Comparison of ENCODE assay signal across 19 cellular contexts in genomic region chr22:20562607-20563463, GRCh38. TPM values are rescaled to one million over a fixed set of nuclear protein-coding genes. Genes with fewer than 3 reads are reported as not detected.
DNase-seq lines count a peak whose midpoint lies in the region; ATAC-seq and TF ChIP-seq lines count a peak whose summit lies in the region.
"Had no signal": no experiment of that assay in that cellular context is flagged by ENCODE, and none has a peak within 500 bp of the region (broad histone marks: within the 10 kb centered on the region; RNA-seq: fewer than 3 reads in every experiment).

No MANE protein-coding gene starts in this region.

- peak overlapping the region; percentile 30 for H3K27ac Mint-ChIP-seq in activated CD4-positive, alpha-beta T cell treated with anti-CD3 and anti-CD28 coated beads, Interleukin-2, amount 10 ng/mL, durations not matched to agents 24 days and 14 days
- H3K27ac Mint-ChIP-seq in CD8-positive, alpha-beta memory T cell = peak overlapping the region; percentile 64 to 94 (median 90)
- peak overlapping the region; percentile 61 for H3K27ac Mint-ChIP-seq in activated CD4-positive, alpha-beta memory T cell treated with anti-CD3 and anti-CD28 coated beads, Interleukin-2, amount 10 ng/mL, durations not matched to agents 7 days and 5 days
- H3K27ac Mint-ChIP-seq in natural killer cell (peak overlapping the region; percentile 94 to 95), progenitor cell of endocrine pancreas (no peak overlapping the region)

- no peak overlapping the region for H3K27ac ChIP-seq in CD8-positive, alpha-beta memory T cell (ENCODE audit: low read depth, low read length)
- H3K27ac ChIP-seq: neutrophil had no signal

- no peak for DNase-seq in activated CD4-positive, alpha-beta T cell treated with anti-CD3 and anti-CD28 coated beads, Interleukin-2, amount 10 ng/mL, durations not matched to agents 24 days and 14 days
- no peak for DNase-seq in activated CD4-positive, alpha-beta T cell treated with anti-CD3 and anti-CD28 coated beads, Interleukin-2, amount 50 U/mL, for 1 hour
- DNase-seq in CD8-positive, alpha-beta memory T cell = no peak
- DNase-seq in activated CD4-positive, alpha-beta memory T cell treated with anti-CD3 and anti-CD28 coated beads, Interleukin-2, amount 10 ng/mL, durations not matched to agents 7 days and 5 days = no peak
- no peak for DNase-seq in natural killer cell
- no peak for DNase-seq in COLO829 (ENCODE audit: low spot score)
- DNase-seq in RKO (ENCODE audit: low spot score) = no peak
- DNase-seq in progenitor cell of endocrine pancreas (ENCODE audit: low spot score, unreplicated experiment) = no peak
- DNase-seq: 8988T; activated CD8-positive, alpha-beta memory T cell treated with anti-CD3 and anti-CD28 coated beads for 24 hours; activated effector memory CD4-positive, alpha-beta T cell treated with Interleukin-2 at 50 U/mL for 16 hours; BE2C; caudate nucleus; foreskin fibroblast; HCEC 1CT; NCI-H1105; NCI-H526; stimulated activated CD4-positive, alpha-beta T cell treated with anti-CD3 and anti-CD28 coated beads, Interleukin-12 subunit alpha, Interleukin-12 subunit beta, amount 100 ng/mL, for 4 hours had no signal

- POLR2A ChIA-PET in CD8-positive, alpha-beta memory T cell (lab: Charles Lee) = interaction anchor here (10.7 kb wide), 1 partner anchor 9 kb away, joined by 226 read pairs; no protein-coding TSS in a partner anchor
- POLR2A ChIA-PET in activated CD4-positive, alpha-beta memory T cell treated with anti-CD3 and anti-CD28 coated beads, Interleukin-2, amount 10 ng/mL, durations not matched to agents 7 days and 5 days (lab: Charles Lee) = interaction anchor here (14.1 to 27.0 kb wide), 2 partner anchors 10 to 49 kb away, joined by 320 to 396 read pairs; partner anchors contain the start of gene MED15

- no peak overlapping the region for H3K4me3 Mint-ChIP-seq in activated CD4-positive, alpha-beta T cell treated with anti-CD3 and anti-CD28 coated beads, Interleukin-2, amount 10 ng/mL, durations not matched to agents 24 days and 14 days
- H3K4me3 Mint-ChIP-seq in CD8-positive, alpha-beta memory T cell = peak overlapping the region in 6 of 7 donors; percentile 49 to 89 (median 71)
- H3K4me3 Mint-ChIP-seq in activated CD4-positive, alpha-beta memory T cell treated with anti-CD3 and anti-CD28 coated beads, Interleukin-2, amount 10 ng/mL, durations not matched to agents 7 days and 5 days = no peak overlapping the region
- H3K4me3 Mint-ChIP-seq in natural killer cell = peak overlapping the region; percentile 89
- no peak overlapping the region for H3K4me3 Mint-ChIP-seq in progenitor cell of endocrine pancreas (ENCODE audit: low read depth)

- peaks cover 9% of the 10 kb centered on the region for H3K9me3 Mint-ChIP-seq in activated CD4-positive, alpha-beta T cell treated with anti-CD3 and anti-CD28 coated beads, Interleukin-2, amount 10 ng/mL, durations not matched to agents 24 days and 14 days
- H3K9me3 Mint-ChIP-seq in CD8-positive, alpha-beta memory T cell = peaks cover 0 to 9% (median 0%) of the 10 kb centered on the region in 5 donors
- peaks cover 9% of the 10 kb centered on the region for H3K9me3 Mint-ChIP-seq in activated CD4-positive, alpha-beta memory T cell treated with anti-CD3 and anti-CD28 coated beads, Interleukin-2, amount 10 ng/mL, durations not matched to agents 7 days and 5 days
- H3K9me3 Mint-ChIP-seq in natural killer cell (peaks cover 0 to 6% of the 10 kb centered on the region in 2 donors), progenitor cell of endocrine pancreas (ENCODE audit: low read depth) (peaks cover 12% of the 10 kb centered on the region)

- peaks cover 40% of the 10 kb centered on the region for H3K36me3 ChIP-seq in CD8-positive, alpha-beta memory T cell (ENCODE audit: insufficient read depth, low read length)

- peaks cover 67% of the 10 kb centered on the region for H3K4me1 ChIP-seq in CD8-positive, alpha-beta memory T cell (ENCODE audit: insufficient read depth, low read length)
- H3K4me1 ChIP-seq: BE2C had no signal

- H3K27me3 Mint-ChIP-seq in activated CD4-positive, alpha-beta T cell treated with anti-CD3 and anti-CD28 coated beads, Interleukin-2, amount 10 ng/mL, durations not matched to agents 24 days and 14 days = no peaks in the 10 kb centered on the region
- peaks cover 0 to 1% of the 10 kb centered on the region in 2 donors for H3K27me3 Mint-ChIP-seq in CD8-positive, alpha-beta memory T cell
- H3K27me3 Mint-ChIP-seq in activated CD4-positive, alpha-beta memory T cell treated with anti-CD3 and anti-CD28 coated beads, Interleukin-2, amount 10 ng/mL, durations not matched to agents 7 days and 5 days = no peaks in the 10 kb centered on the region
- H3K27me3 Mint-ChIP-seq in natural killer cell (ENCODE audit: low read depth in 2 of 2) (no peaks in the 10 kb centered on the region), progenitor cell of endocrine pancreas (no peaks in the 10 kb centered on the region)

- CTCF ChIA-PET in CD8-positive, alpha-beta memory T cell (lab: Charles Lee) = interaction anchor here (1.5 to 12.6 kb wide), 6 partner anchors 9 to 99 kb away, joined by 6 to 389 read pairs (median 14); partner anchors contain the start of gene MED15
- CTCF ChIA-PET in activated CD4-positive, alpha-beta memory T cell treated with anti-CD3 and anti-CD28 coated beads, Interleukin-2, amount 10 ng/mL, durations not matched to agents 7 days and 5 days (lab: Charles Lee) = interaction anchor here (0.9 to 13.9 kb wide), 6 partner anchors 10 to 144 kb away, joined by 3 to 313 read pairs (median 9); no protein-coding TSS in a partner anchor

- intact Hi-C loops in activated CD4-positive, alpha-beta T cell treated with anti-CD3 and anti-CD28 coated beads, Interleukin-2, amount 10 ng/mL, durations not matched to agents 24 days and 14 days (cut with micrococcal nuclease) = no loop called here
- intact Hi-C loops in natural killer cell (cut with micrococcal nuclease) = loop anchor here (10.0 kb wide), 1 partner anchor 138 kb away; no protein-coding TSS in a partner anchor

- peaks cover 79% of the 10 kb centered on the region for H3K36me3 Mint-ChIP-seq in activated CD4-positive, alpha-beta T cell treated with anti-CD3 and anti-CD28 coated beads, Interleukin-2, amount 10 ng/mL, durations not matched to agents 24 days and 14 days (ENCODE audit: low read depth)
- peaks cover 32 to 84% (median 36%) of the 10 kb centered on the region in 3 donors for H3K36me3 Mint-ChIP-seq in CD8-positive, alpha-beta memory T cell
- H3K36me3 Mint-ChIP-seq in activated CD4-positive, alpha-beta memory T cell treated with anti-CD3 and anti-CD28 coated beads, Interleukin-2, amount 10 ng/mL, durations not matched to agents 7 days and 5 days (ENCODE audit: low read depth) = peaks cover 87% of the 10 kb centered on the region
- H3K36me3 Mint-ChIP-seq in natural killer cell (peaks cover 12% of the 10 kb centered on the region), progenitor cell of endocrine pancreas (ENCODE audit: insufficient read depth) (peaks cover 29% of the 10 kb centered on the region)

- TF ChIP-seq CTCF in natural killer cell (IDR thresholded peaks at IDR 0.05) (no peak), progenitor cell of endocrine pancreas (IDR thresholded peaks at IDR 0.05; ENCODE audit: unreplicated experiment) (no peak)

- H3K9me3 ChIP-seq in CD8-positive, alpha-beta memory T cell (ENCODE audit: low read length) = no peaks in the 10 kb centered on the region
- H3K9me3 ChIP-seq: neutrophil had no signal

- peaks cover 65% of the 10 kb centered on the region for H3K4me1 Mint-ChIP-seq in activated CD4-positive, alpha-beta T cell treated with anti-CD3 and anti-CD28 coated beads, Interleukin-2, amount 10 ng/mL, durations not matched to agents 24 days and 14 days
- peaks cover 71 to 93% (median 92%) of the 10 kb centered on the region in 3 donors for H3K4me1 Mint-ChIP-seq in CD8-positive, alpha-beta memory T cell
- H3K4me1 Mint-ChIP-seq in activated CD4-positive, alpha-beta memory T cell treated with anti-CD3 and anti-CD28 coated beads, Interleukin-2, amount 10 ng/mL, durations not matched to agents 7 days and 5 days = peaks cover 83% of the 10 kb centered on the region
- peaks cover 62 to 69% of the 10 kb centered on the region in 2 donors for H3K4me1 Mint-ChIP-seq in natural killer cell
- H3K4me1 Mint-ChIP-seq in progenitor cell of endocrine pancreas (ENCODE audit: low read depth) = no peaks in the 10 kb centered on the region

- H3K27me3 ChIP-seq in CD8-positive, alpha-beta memory T cell (ENCODE audit: insufficient read depth, low read length, poor library complexity, severe bottlenecking) = no peaks in the 10 kb centered on the region
- H3K27me3 ChIP-seq: BE2C, neutrophil had no signal

- no peak for ATAC-seq in natural killer cell

- H3K4me3 ChIP-seq in CD8-positive, alpha-beta memory T cell (ENCODE audit: low read length) = no peak overlapping the region

RNA-seq across cellular contexts. Expression of gene MED15, which starts 55.4 kb away (rescaled TPM):
- total RNA-seq in activated CD4-positive, alpha-beta T cell treated with anti-CD3 and anti-CD28 coated beads, Interleukin-2, amount 10 ng/mL, durations not matched to agents 24 days and 14 days = 113 and 117 TPM in 2 replicates
- total RNA-seq in CD8-positive, alpha-beta memory T cell = 100 to 1,000 TPM in 1 of 2 experiments, 10 to 100 TPM in 1; 98.0 to 106 TPM
- 120 TPM for polyA plus RNA-seq in CD8-positive, alpha-beta memory T cell
- total RNA-seq in activated CD4-positive, alpha-beta memory T cell treated with anti-CD3 and anti-CD28 coated beads, Interleukin-2, amount 10 ng/mL, durations not matched to agents 7 days and 5 days = 100 to 1,000 TPM; 168 TPM
- total RNA-seq in natural killer cell = 100 to 1,000 TPM; 269 to 291 (median 270) TPM
- 77.8 and 78.0 TPM in 2 replicates for total RNA-seq in progenitor cell of endocrine pancreas

Comparison
In these comparisons a context has a peak if more than half of its experiments do, and no peak if none do; other contexts are left out.
1. H3K4me3 Mint-ChIP-seq: peak in CD8-positive, alpha-beta memory T cell (6 of 7) and natural killer cell (single experiment); none in activated CD4-positive, alpha-beta T cell treated with anti-CD3 and anti-CD28 coated beads, Interleukin-2, amount 10 ng/mL, durations not matched to agents 24 days and 14 days (single experiment), activated CD4-positive, alpha-beta memory T cell treated with anti-CD3 and anti-CD28 coated beads, Interleukin-2, amount 10 ng/mL, durations not matched to agents 7 days and 5 days (single experiment) and progenitor cell of endocrine pancreas (single experiment).